19 cellular contexts compared by ENCODE assay signal in the genomic region with DNA sequence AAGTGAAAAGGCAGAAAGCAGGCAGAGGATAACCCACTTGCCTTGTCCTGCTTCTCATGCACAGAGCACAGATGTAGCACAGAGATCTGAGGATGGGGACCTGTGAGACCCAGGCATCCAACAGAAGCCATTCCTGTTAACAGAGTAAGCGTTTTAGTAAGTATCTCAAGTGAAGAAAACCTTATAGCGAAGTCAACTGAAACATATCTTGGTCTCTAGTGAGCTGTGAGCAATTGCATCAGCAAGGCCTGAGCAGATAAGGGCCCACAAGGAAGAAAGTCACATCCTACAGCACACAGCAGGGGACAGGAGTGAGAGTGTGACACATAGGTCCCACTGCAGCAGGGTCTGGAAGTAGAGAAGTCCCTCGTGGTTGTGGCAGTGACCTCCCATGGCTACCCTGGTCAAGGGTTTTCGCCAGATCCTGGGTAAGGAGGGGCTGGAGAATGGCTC.
"Had no signal": no experiment of that assay in that cellular context is flagged by ENCODE, and none has a peak within 500 bp of the region (broad histone marks: within the 10 kb centered on the region; RNA-seq: fewer than 3 reads in every experiment).

No MANE protein-coding gene starts in this region.

- H3K4me1 Mint-ChIP-seq: immature natural killer cell had no signal

- H3K36me3 Mint-ChIP-seq: activated CD4-positive, alpha-beta memory T cell treated with anti-CD3 and anti-CD28 coated beads for 36 hours; natural killer cell had no signal

- H3K27me3 Mint-ChIP-seq: activated CD4-positive, alpha-beta memory T cell treated with anti-CD3 and anti-CD28 coated beads for 36 hours had no signal

- H3K4me1 ChIP-seq: breast epithelium, lower lobe of right lung, suprapubic skin, upper lobe of right lung had no signal

- H3K36me3 ChIP-seq: breast epithelium, lower lobe of right lung, suprapubic skin, upper lobe of right lung had no signal

- DNase-seq: activated CD4-positive, alpha-beta memory T cell treated with anti-CD3 and anti-CD28 coated beads for 36 hours; activated CD4-positive, alpha-beta T cell treated with anti-CD3 and anti-CD28 coated beads for 1 hour; activated CD8-positive, alpha-beta memory T cell treated with anti-CD3 and anti-CD28 coated beads, Interleukin-2, amount 50 U/mL, for 4 hours; activated naive CD8-positive, alpha-beta T cell treated with anti-CD3 and anti-CD28 coated beads, Interleukin-2, amount 10 ng/mL, durations not matched to agents 7 days and 5 days; activated T-cell treated with anti-CD3 and anti-CD28 coated beads, Interleukin-2, amount 50 U/mL, for 72 hours; anterior cingulate cortex; immature natural killer cell; left cardiac atrium; lower lobe of right lung; natural killer cell; occipital lobe; stimulated activated CD4-positive, alpha-beta T cell treated with anti-CD3 and anti-CD28 coated beads, Interleukin-4, amount 100 ng/mL, for 1 hour; stimulated activated CD8-positive, alpha-beta memory T cell treated with anti-CD3 and anti-CD28 coated beads, Interleukin-4, amount 100 ng/mL, for 48 hours; stimulated activated naive CD8-positive, alpha-beta T cell treated with anti-CD3 and anti-CD28 coated beads, Interleukin-15, Interleukin-2, amounts not matched to agents 100 U/mL and 50 U/mL, for 24 hours; upper lobe of right lung had no signal

- H3K27ac Mint-ChIP-seq: activated CD4-positive, alpha-beta memory T cell treated with anti-CD3 and anti-CD28 coated beads for 36 hours; activated naive CD8-positive, alpha-beta T cell treated with anti-CD3 and anti-CD28 coated beads, Interleukin-2, amount 10 ng/mL, durations not matched to agents 7 days and 5 days; activated T-cell treated with anti-CD3 and anti-CD28 coated beads, Interleukin-2, amount 50 U/mL, for 72 hours; immature natural killer cell; natural killer cell; T-helper 1 cell treated with Interleukin-12 subunit alpha and Interleukin-12 subunit beta and Interleukin-4 antibody, amounts not matched to agents 30 μg/mL and 1 μg/mL, for 36 hours had no signal

- H3K4me3 ChIP-seq: breast epithelium, lower lobe of right lung, suprapubic skin, upper lobe of right lung had no signal

- H3K27me3 ChIP-seq: breast epithelium, foreskin keratinocyte, suprapubic skin, upper lobe of right lung had no signal

- H3K9me3 ChIP-seq: breast epithelium, lower lobe of right lung, suprapubic skin, upper lobe of right lung had no signal

- H3K27ac ChIP-seq: breast epithelium, foreskin keratinocyte, lower lobe of right lung, suprapubic skin, upper lobe of right lung had no signal

- H3K4me3 Mint-ChIP-seq: activated CD4-positive, alpha-beta memory T cell treated with anti-CD3 and anti-CD28 coated beads for 36 hours; activated naive CD8-positive, alpha-beta T cell treated with anti-CD3 and anti-CD28 coated beads, Interleukin-2, amount 10 ng/mL, durations not matched to agents 7 days and 5 days; activated T-cell treated with anti-CD3 and anti-CD28 coated beads, Interleukin-2, amount 50 U/mL, for 72 hours; immature natural killer cell; natural killer cell; T-helper 1 cell treated with Interleukin-12 subunit alpha and Interleukin-12 subunit beta and Interleukin-4 antibody, amounts not matched to agents 30 μg/mL and 1 μg/mL, for 36 hours had no signal

- ATAC-seq: activated T-cell treated with anti-CD3 and anti-CD28 coated beads, Interleukin-2, amount 50 U/mL, for 72 hours; left cardiac atrium; lower lobe of right lung; stimulated activated naive CD8-positive, alpha-beta T cell treated with anti-CD3 and anti-CD28 coated beads, Interleukin-15, Interleukin-2, amounts not matched to agents 100 U/mL and 50 U/mL, for 24 hours; upper lobe of right lung had no signal

- H3K9me3 Mint-ChIP-seq: activated CD4-positive, alpha-beta memory T cell treated with anti-CD3 and anti-CD28 coated beads for 36 hours; immature natural killer cell; T-helper 1 cell treated with Interleukin-12 subunit alpha and Interleukin-12 subunit beta and Interleukin-4 antibody, amounts not matched to agents 30 μg/mL and 1 μg/mL, for 36 hours had no signal
